8 cellular contexts compared by ENCODE assay signal in genomic region chr16:2154533-2155090, GRCh38. TPM values are rescaled to one million over a fixed set of nuclear protein-coding genes. Genes with fewer than 3 reads are reported as not detected.
A peak's percentile ranks its signal among the peaks of the same experiment; 100 is the strongest.
DNase-seq lines count a peak whose midpoint lies in the region; ATAC-seq and TF ChIP-seq lines count a peak whose summit lies in the region.

No MANE protein-coding gene starts in this region.

- peak overlapping the region; percentile 93 for H3K4me3 Mint-ChIP-seq in type B pancreatic cell

- intact Hi-C loops in ascending aorta (cut with DNase I): loop anchor here (1.0 to 10.0 kb wide), 6 partner anchors 33 to 372 kb away; partner anchors contain the start of genes ECI1, MLST8, NDUFB10 and NUBP2
- intact Hi-C loops in lower lobe of right lung (cut with DNase I): no loop called here

- peak; percentile 57 for DNase-seq in stimulated activated CD4-positive, alpha-beta T cell treated with anti-CD3 and anti-CD28 coated beads, Interleukin-15, amount 100 ng/mL, for 24 hours
- no peak for DNase-seq in stimulated activated CD4-positive, alpha-beta T cell treated with anti-CD3 and anti-CD28 coated beads, Interleukin-4, amount 100 ng/mL, for 4 hours
- no peak for DNase-seq in ascending aorta (ENCODE audit: low spot score in 2 of 2)
- DNase-seq in lower lobe of right lung: no peak
- DNase-seq in type B pancreatic cell (ENCODE audit: extremely low spot score, unreplicated experiment): no peak
- DNase-seq in NCI-H187 (lab: John Stamatoyannopoulos, UW): no peak
- DNase-seq in HT-29 (ENCODE audit: low spot score): no peak

- H3K4me3 ChIP-seq in ascending aorta (peak overlapping the region; percentile 78 to 80), lower lobe of right lung (peak overlapping the region; percentile 75)

- H3K27ac ChIP-seq in ascending aorta (peak overlapping the region; percentile 50 to 68), lower lobe of right lung (peak overlapping the region; percentile 83)

- TF ChIP-seq CTCF in ascending aorta (IDR thresholded peaks at IDR 0.05) (no peak), lower lobe of right lung (IDR thresholded peaks at IDR 0.05) (no peak), type B pancreatic cell (conservative IDR thresholded peaks at IDR 0.05) (no peak)

- H3K9me3 ChIP-seq in ascending aorta (no peaks in the 10 kb centered on the region), lower lobe of right lung (no peaks in the 10 kb centered on the region)

- H3K27me3 ChIP-seq in ascending aorta (no peaks in the 10 kb centered on the region), lower lobe of right lung (ENCODE audit: low read depth) (no peaks in the 10 kb centered on the region)

- H3K36me3 ChIP-seq in ascending aorta (peaks cover 0 to 6% of the 10 kb centered on the region in 2 donors), lower lobe of right lung (peaks cover 21% of the 10 kb centered on the region)

- H3K36me3 Mint-ChIP-seq in type B pancreatic cell: peaks cover 4% of the 10 kb centered on the region

- peak overlapping the region; percentile 91 for H3K27ac Mint-ChIP-seq in type B pancreatic cell

- H3K4me1 Mint-ChIP-seq in type B pancreatic cell (ENCODE audit: unreplicated experiment): peaks cover 25% of the 10 kb centered on the region

- H3K4me1 ChIP-seq in ascending aorta (peaks cover 25 to 54% of the 10 kb centered on the region in 2 donors), lower lobe of right lung (peaks cover 85% of the 10 kb centered on the region)

- H3K9me3 Mint-ChIP-seq in type B pancreatic cell: no peaks in the 10 kb centered on the region

- H3K27me3 Mint-ChIP-seq in type B pancreatic cell: peaks cover 3% of the 10 kb centered on the region

- ATAC-seq in lower lobe of right lung (no peak), HG03045 (IDR thresholded peaks at IDR 0.05; ENCODE audit: unreplicated experiment) (no peak)

RNA-seq across cellular contexts. Expression of gene TRAF7, which starts 1.0 kb away (rescaled TPM):
- total RNA-seq in ascending aorta: 39.6 TPM
- 61.9 TPM for total RNA-seq in lower lobe of right lung
- total RNA-seq in type B pancreatic cell (ENCODE audit: low replicate concordance): 71.0 and 81.6 TPM in 2 replicates
- total RNA-seq in HT-29 (2014; rRNA removed; shearing (Covaris generic)): 166 and 170 TPM in 2 replicates

RNA-seq across cellular contexts. Expression of gene RAB26, which starts 6.2 kb away (rescaled TPM):
- total RNA-seq in ascending aorta: not detected
- total RNA-seq in lower lobe of right lung: 0.80 TPM
- total RNA-seq in type B pancreatic cell (ENCODE audit: low replicate concordance): 7.4 and 9.9 TPM in 2 replicates
- total RNA-seq in HT-29 (2014; rRNA removed; shearing (Covaris generic)): 13.4 and 24.9 TPM in 2 replicates

RNA-seq across cellular contexts. Expression of gene PKD1, which starts 18.9 kb away (rescaled TPM):
- total RNA-seq in ascending aorta (551 TPM), lower lobe of right lung (81.6 TPM), type B pancreatic cell (ENCODE audit: low replicate concordance) (76.2 and 131 TPM in 2 replicates)
- total RNA-seq in HT-29 (2014; rRNA removed; shearing (Covaris generic)): 72.1 and 74.7 TPM in 2 replicates

RNA-seq across cellular contexts. Expression of gene CASKIN1, which starts 41.8 kb away (rescaled TPM):
- not detected for total RNA-seq in ascending aorta
- 0.09 TPM for total RNA-seq in lower lobe of right lung
- 2.7 and 6.3 TPM in 2 replicates for total RNA-seq in type B pancreatic cell (ENCODE audit: low replicate concordance)
- total RNA-seq in HT-29 (2014; rRNA removed; shearing (Covaris generic)): 0.08 and 2.5 TPM in 2 replicates

RNA-seq across cellular contexts. Expression of gene MLST8, which starts 50.6 kb away (rescaled TPM):
- total RNA-seq in ascending aorta (23.7 TPM), lower lobe of right lung (26.6 TPM), type B pancreatic cell (ENCODE audit: low replicate concordance) (44.9 and 56.8 TPM in 2 replicates)
- 98.9 and 117 TPM in 2 replicates for total RNA-seq in HT-29 (2014; rRNA removed; shearing (Covaris generic))
